Comparison of ENCODE assay signal across 1 cellular context in genomic region chr19:13718733-13719132, GRCh38.
TF ChIP-seq lines count a peak whose summit lies in the region.

No MANE protein-coding gene starts in this region.

TF ChIP-seq in HepG2, 621 proteins besides CTCF, POLR2A, EP300 and RAD21:
- peak; percentile 54 for TF ChIP-seq STAG1 (CRISPR knock-in tag; IDR thresholded peaks at IDR 0.05)
- no peak for TF ChIP-seq SALL2 (CRISPR knock-in tag; IDR thresholded peaks at IDR 0.05)
- TF ChIP-seq REST (IDR thresholded peaks at IDR 0.05; ENCODE audit: borderline replicate concordance in 1 of 2, low read depth in 1 of 2, low read length in 2 of 2): no peak
- TF ChIP-seq, protein P1, sequence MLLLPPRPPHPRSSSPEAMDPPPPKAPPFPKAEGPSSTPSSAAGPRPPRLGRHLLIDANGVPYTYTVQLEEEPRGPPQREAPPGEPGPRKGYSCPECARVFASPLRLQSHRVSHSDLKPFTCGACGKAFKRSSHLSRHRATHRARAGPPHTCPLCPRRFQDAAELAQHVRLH (CRISPR knock-in tag; IDR thresholded peaks at IDR 0.05; ENCODE audit: borderline replicate concordance, low read depth): no peak
- TF ChIP-seq MTA3 (CRISPR knock-in tag; IDR thresholded peaks at IDR 0.05): no peak
- TF ChIP-seq ZBTB40 (IDR thresholded peaks at IDR 0.05): no peak
- no peak for TF ChIP-seq ZBTB40 (CRISPR knock-in tag; IDR thresholded peaks at IDR 0.05)
